19 cellular contexts compared by ENCODE assay signal in genomic region chr9:103941104-103941503, GRCh38.
DNase-seq lines count a peak whose midpoint lies in the region; ATAC-seq and TF ChIP-seq lines count a peak whose summit lies in the region.
"Had no signal": no experiment of that assay in that cellular context is flagged by ENCODE, and none has a peak within 500 bp of the region (broad histone marks: within the 10 kb centered on the region; RNA-seq: fewer than 3 reads in every experiment).

No MANE protein-coding gene starts in this region.

- no peaks in the 10 kb centered on the region for H3K36me3 Mint-ChIP-seq in neural progenitor cell
- H3K36me3 Mint-ChIP-seq in nephron progenitor cell (ENCODE audit: low read depth), result no peaks in the 10 kb centered on the region

- no peak for ATAC-seq in GM18517 (IDR thresholded peaks at IDR 0.05; ENCODE audit: unreplicated experiment)
- ATAC-seq: A549, T-helper 17 cell had no signal

- peak; percentile 42 for DNase-seq in Daoy (ENCODE audit: low read depth)
- peak; percentile 80 for DNase-seq in NCI-H146 (lab: John Stamatoyannopoulos, UW)
- peak; percentile 4 for DNase-seq in SK-MEL-5 (ENCODE audit: low read depth, low spot score)
- peak; percentile 15 for DNase-seq in neural progenitor cell (ENCODE audit: low spot score)
- DNase-seq in nephron progenitor cell, result no peak
- DNase-seq in SJCRH30, result no peak
- DNase-seq: BE2C, GOT3, Kasumi-1, NCI-H187, NCI-H2107, NCI-H446 treated with DMSO at 0.1 percent for 48 hours, OCI-M1, Right ventricle myocardium superior, SW 1271, T-helper 17 cell had no signal

- H4K20me1 ChIP-seq in neural progenitor cell (ENCODE audit: low read depth), result no peaks in the 10 kb centered on the region

- H3K9me3 Mint-ChIP-seq in neural progenitor cell (no peaks in the 10 kb centered on the region), nephron progenitor cell (no peaks in the 10 kb centered on the region)

- no peaks in the 10 kb centered on the region for H3F3A ChIP-seq in neural progenitor cell (ENCODE audit: low read depth)

- no peak overlapping the region for H3K4me3 ChIP-seq in neural progenitor cell
- H3K4me3 ChIP-seq in SJCRH30, result no peak overlapping the region
- H3K4me3 ChIP-seq: A549, SK-N-MC had no signal

- H3K27ac ChIP-seq in neural progenitor cell (no peak overlapping the region), SJCRH30 (no peak overlapping the region)
- H3K27ac ChIP-seq: A549, SK-N-MC had no signal

- H3K27me3 ChIP-seq in neural progenitor cell, result no peaks in the 10 kb centered on the region
- no peaks in the 10 kb centered on the region for H3K27me3 ChIP-seq in SJCRH30
- H3K27me3 ChIP-seq: BE2C had no signal

- no peaks in the 10 kb centered on the region for H3K79me2 ChIP-seq in neural progenitor cell (ENCODE audit: low read depth)

- H3K9me3 ChIP-seq in neural progenitor cell (ENCODE audit: low read depth) (no peaks in the 10 kb centered on the region), SJCRH30 (replicated peaks) (no peaks in the 10 kb centered on the region)
- H3K9me3 ChIP-seq: A549, BE2C had no signal

- no peaks in the 10 kb centered on the region for H3K4me1 ChIP-seq in neural progenitor cell
- no peaks in the 10 kb centered on the region for H3K4me1 ChIP-seq in SJCRH30
- H3K4me1 ChIP-seq: BE2C had no signal

- H3K4me3 Mint-ChIP-seq in neural progenitor cell (no peak overlapping the region), nephron progenitor cell (no peak overlapping the region)
- H3K4me3 Mint-ChIP-seq: T-helper 17 cell had no signal

- H3K36me3 ChIP-seq in neural progenitor cell (no peaks in the 10 kb centered on the region), SJCRH30 (no peaks in the 10 kb centered on the region)
- H3K36me3 ChIP-seq: BE2C had no signal

- H3K27ac Mint-ChIP-seq in neural progenitor cell, result no peak overlapping the region
- no peak overlapping the region for H3K27ac Mint-ChIP-seq in nephron progenitor cell
- H3K27ac Mint-ChIP-seq: T-helper 17 cell had no signal

- no peaks in the 10 kb centered on the region for H3K27me3 Mint-ChIP-seq in neural progenitor cell (ENCODE audit: insufficient read depth, low read depth)
- H3K27me3 Mint-ChIP-seq in nephron progenitor cell (ENCODE audit: low read depth, poor library complexity), result no peaks in the 10 kb centered on the region

- H3K9ac ChIP-seq in neural progenitor cell, result no peak overlapping the region

- no peak overlapping the region for H3K4me2 ChIP-seq in neural progenitor cell
- H3K4me2 ChIP-seq: A549 had no signal

- H3K4me1 Mint-ChIP-seq in neural progenitor cell (no peaks in the 10 kb centered on the region), nephron progenitor cell (no peaks in the 10 kb centered on the region)
- H3K4me1 Mint-ChIP-seq: T-helper 17 cell had no signal

- in situ Hi-C loops in SK-MEL-5 (cut with HindIII; ENCODE audit: low pct_unique_long_range_greater_than_20kb, low sequenced_read_pairs), result no loop called here

- TF ChIP-seq CTCF in neural progenitor cell (IDR thresholded peaks at IDR 0.05) (no peak), nephron progenitor cell (IDR thresholded peaks at IDR 0.05) (no peak)

- peak overlapping the region; percentile 69 for H2AFZ ChIP-seq in neural progenitor cell (replicated peaks)

Comparison
In these comparisons a context has a peak if more than half of its experiments do, and no peak if none do; other contexts are left out.
1. DNase-seq: peak in Daoy (single experiment), NCI-H146 (single experiment), SK-MEL-5 (single experiment) and neural progenitor cell (single experiment); none in nephron progenitor cell (single experiment) and SJCRH30 (0 of 2).